1 cellular context compared by ENCODE assay signal in the genomic region with DNA sequence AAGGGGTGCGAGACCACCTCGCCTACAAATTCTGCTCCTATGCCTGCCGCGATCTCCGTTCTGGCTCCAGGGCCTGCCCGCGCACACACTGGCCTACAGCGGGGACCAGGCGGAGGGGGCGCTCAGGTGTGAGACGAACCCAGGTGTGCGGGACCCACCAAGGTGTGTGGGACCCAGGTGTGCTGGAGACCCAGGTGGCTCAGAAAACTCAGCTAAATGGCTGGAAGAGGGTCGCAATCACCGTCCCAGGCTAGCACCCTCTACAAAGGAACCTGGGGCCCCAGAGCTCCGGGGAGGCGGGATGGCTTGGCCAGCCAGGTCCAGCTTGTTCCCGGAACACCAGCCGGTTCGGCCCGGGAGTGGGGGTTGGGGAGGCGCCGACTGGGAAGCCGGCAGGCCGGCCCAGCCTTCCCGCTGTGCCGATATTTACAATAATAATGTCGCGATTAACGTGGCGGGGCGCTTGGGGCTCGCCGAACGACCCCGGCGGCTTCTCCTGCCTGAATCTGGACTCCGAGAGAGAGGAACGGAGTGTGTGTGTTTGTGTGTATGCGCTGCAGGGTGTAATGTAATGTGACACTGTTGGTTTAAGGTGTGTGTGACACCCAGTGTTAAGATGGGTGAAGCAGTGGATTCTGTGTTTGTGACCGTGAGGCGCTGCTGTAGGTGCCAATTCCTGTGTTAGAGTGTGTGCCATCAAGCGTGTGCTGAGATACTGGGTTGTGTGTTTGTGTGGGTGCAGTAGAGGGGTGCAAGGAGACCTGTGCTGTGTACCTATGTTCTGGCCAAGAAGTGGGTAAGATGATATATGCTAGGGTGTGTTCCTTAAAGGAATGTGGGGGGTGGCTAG.
TF ChIP-seq lines count a peak whose summit lies in the region.

No MANE protein-coding gene starts in this region.

TF ChIP-seq in IMR-90, 13 proteins besides CTCF, POLR2A, EP300 and RAD21 (continued from another document):
- TF ChIP-seq, protein P1, sequence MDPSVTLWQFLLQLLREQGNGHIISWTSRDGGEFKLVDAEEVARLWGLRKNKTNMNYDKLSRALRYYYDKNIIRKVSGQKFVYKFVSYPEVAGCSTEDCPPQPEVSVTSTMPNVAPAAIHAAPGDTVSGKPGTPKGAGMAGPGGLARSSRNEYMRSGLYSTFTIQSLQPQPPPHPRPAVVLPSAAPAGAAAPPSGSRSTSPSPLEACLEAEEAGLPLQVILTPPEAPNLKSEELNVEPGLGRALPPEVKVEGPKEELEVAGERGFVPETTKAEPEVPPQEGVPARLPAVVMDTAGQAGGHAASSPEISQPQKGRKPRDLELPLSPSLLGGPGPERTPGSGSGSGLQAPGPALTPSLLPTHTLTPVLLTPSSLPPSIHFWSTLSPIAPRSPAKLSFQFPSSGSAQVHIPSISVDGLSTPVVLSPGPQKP (IDR thresholded peaks at IDR 0.05; ENCODE audit: borderline replicate concordance, low read depth, low read length), result no peak
- TF ChIP-seq CHD1 (IDR thresholded peaks at IDR 0.05; ENCODE audit: low read depth, low read length) (no peak), MAZ (IDR thresholded peaks at IDR 0.05; ENCODE audit: borderline replicate concordance, low read depth, low read length) (no peak), BHLHE40 (IDR thresholded peaks at IDR 0.05; ENCODE audit: low read depth, low read length) (no peak), FOS (IDR thresholded peaks at IDR 0.05; ENCODE audit: low read depth, low read length) (no peak), SMC3 (IDR thresholded peaks at IDR 0.05; ENCODE audit: low read depth, low read length) (no peak), NFE2L2 (IDR thresholded peaks at IDR 0.05; ENCODE audit: low read depth, low read length) (no peak)
